Comparison of ENCODE assay signal across 20 cellular contexts in the genomic region with DNA sequence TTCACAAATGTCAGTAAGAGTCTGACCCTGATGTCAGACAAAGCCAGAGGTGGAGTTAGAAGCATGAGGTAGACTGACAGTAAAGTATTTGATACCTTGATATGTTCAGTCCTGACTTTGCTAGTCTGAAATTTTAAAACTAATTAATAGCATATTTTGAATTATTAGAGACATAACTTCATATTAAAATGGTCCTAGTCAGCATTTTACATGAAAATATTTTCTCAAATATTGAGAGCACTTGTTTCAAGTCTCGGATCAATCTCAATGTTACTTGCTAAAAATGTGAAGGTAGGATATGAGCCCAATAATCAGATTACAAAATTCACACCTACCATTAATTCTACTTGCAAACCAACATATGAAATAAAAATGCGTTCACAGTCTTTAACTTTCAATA. TPM values are rescaled to one million over a fixed set of nuclear protein-coding genes. Genes with fewer than 3 reads are reported as not detected.
DNase-seq lines count a peak whose midpoint lies in the region; ATAC-seq, FAIRE-seq and TF ChIP-seq lines count a peak whose summit lies in the region.
"Had no signal": no experiment of that assay in that cellular context is flagged by ENCODE, and none has a peak within 500 bp of the region (broad histone marks: within the 10 kb centered on the region; RNA-seq: fewer than 3 reads in every experiment).

No MANE protein-coding gene starts in this region.

- BruUV-seq in HepG2 (replicated peaks; lab: Mats Ljungman, UMichigan): no TSS peak
- no TSS peak for BruUV-seq in K562 (replicated peaks; lab: Mats Ljungman, UMichigan)

- intact Hi-C loops in HepG2 (cut with micrococcal nuclease; ENCODE audit: unreplicated experiment) (no loop called here), right lobe of liver (cut with DNase I) (no loop called here), K562 (cut with micrococcal nuclease) (no loop called here)

- in situ Hi-C loops in HepG2 (cut with HindIII; ENCODE audit: extremely low pct_ligation_motif_present, low pct_unique_long_range_greater_than_20kb): no loop called here
- in situ Hi-C loops in K562 (cut with MboI): no loop called here

- CTCF ChIA-PET in HepG2 (lab: Yijun Ruan, JAX; ENCODE audit: low intra/inter-chr PET ratio, low total read pairs): no interaction called here
- CTCF ChIA-PET in K562 (lab: Yijun Ruan, JAX; ENCODE audit: low intra/inter-chr PET ratio): no interaction called here

- H3K79me2 ChIP-seq in HepG2 (ENCODE audit: insufficient read depth, low read length) (no peaks in the 10 kb centered on the region), K562 (ENCODE audit: control insufficient read depth, insufficient read depth, low read length) (no peaks in the 10 kb centered on the region)

- TF ChIP-seq EP300 in HepG2 (IDR thresholded peaks at IDR 0.05; ENCODE audit: low read depth in 2 of 2, low read length in 2 of 2): no peak
- no peak for TF ChIP-seq EP300 in HepG2 (CRISPR knock-in tag; IDR thresholded peaks at IDR 0.05; ENCODE audit: borderline replicate concordance)
- no peak for TF ChIP-seq EP300 in K562 (IDR thresholded peaks at IDR 0.05; ENCODE audit: low read length)

- no peak overlapping the region for H3K27ac ChIP-seq in HepG2 (ENCODE audit: extremely low read length, insufficient read depth, low read length)
- H3K27ac ChIP-seq in right lobe of liver: no peak overlapping the region
- H3K27ac ChIP-seq in K562 (ENCODE audit: extremely low read depth, low read depth, low read length): no peak overlapping the region
- H3K27ac ChIP-seq: 22Rv1; BLaER1 treated with 17β-estradiol and CSF1 and Interleukin-3, amounts not matched to agents 10 nM and 100 nM; C4-2B had no signal

- no peak overlapping the region for H3K9ac ChIP-seq in HepG2 (ENCODE audit: insufficient read depth, low read depth, low read length)
- H3K9ac ChIP-seq in K562 (ENCODE audit: insufficient read depth in 1 of 2, low read depth in 2 of 2, low read length in 2 of 2): no peak overlapping the region
- H3K9ac ChIP-seq: BLaER1 treated with 17β-estradiol and CSF1 and Interleukin-3, amounts not matched to agents 10 nM and 100 nM had no signal

- TF ChIP-seq POLR2A in HepG2 (IDR thresholded peaks at IDR 0.05; ENCODE audit: insufficient read depth in 1 of 2, low read depth in 2 of 2, low read length in 2 of 2) (no peak), right lobe of liver (IDR thresholded peaks at IDR 0.05) (no peak), K562 (conservative IDR thresholded peaks at IDR 0.05) (no peak)

- TF ChIP-seq CTCF in HepG2 (CRISPR knock-in tag; IDR thresholded peaks at IDR 0.05) (no peak), right lobe of liver (IDR thresholded peaks at IDR 0.05) (no peak), K562 (IDR thresholded peaks at IDR 0.05 in 2 of 3, conservative IDR thresholded peaks at IDR 0.05 in 1 of 3; ENCODE audit: insufficient read depth in 2 of 3, low read depth in 1 of 3, low read length in 3 of 3) (no peak)

- no peaks in the 10 kb centered on the region for H4K20me1 ChIP-seq in HepG2 (ENCODE audit: insufficient read depth, low read length)
- no peaks in the 10 kb centered on the region for H4K20me1 ChIP-seq in K562 (replicated peaks; ENCODE audit: control insufficient read depth, insufficient read depth, low read length)
- H4K20me1 ChIP-seq: BLaER1 treated with 17β-estradiol and CSF1 and Interleukin-3, amounts not matched to agents 10 nM and 100 nM had no signal

- TF ChIP-seq RAD21 in HepG2 (CRISPR knock-in tag; IDR thresholded peaks at IDR 0.05): no peak
- no peak for TF ChIP-seq RAD21 in K562 (CRISPR knock-in tag; conservative IDR thresholded peaks at IDR 0.05 in 1 of 2, IDR thresholded peaks at IDR 0.05 in 1 of 2)

- ATAC-seq in HepG2 (no peak), right lobe of liver (no peak), K562 (no peak)
- ATAC-seq: CD8-positive, alpha-beta T cell had no signal

- H3K4me2 ChIP-seq in HepG2 (ENCODE audit: low read depth, low read length) (no peak overlapping the region), K562 (ENCODE audit: insufficient read depth, low read length) (no peak overlapping the region)
- H3K4me2 ChIP-seq: BLaER1 treated with 17β-estradiol and CSF1 and Interleukin-3, amounts not matched to agents 10 nM and 100 nM had no signal

- no peaks in the 10 kb centered on the region for H3K36me3 ChIP-seq in HepG2 (replicated peaks in 1 of 2; ENCODE audit: control insufficient read depth in 1 of 2, insufficient read depth in 2 of 2, low read length in 2 of 2)
- no peaks in the 10 kb centered on the region for H3K36me3 ChIP-seq in right lobe of liver
- H3K36me3 ChIP-seq in K562 (ENCODE audit: control insufficient read depth, insufficient read depth, low read length): no peaks in the 10 kb centered on the region
- H3K36me3 ChIP-seq: BLaER1 treated with 17β-estradiol and CSF1 and Interleukin-3, amounts not matched to agents 10 nM and 100 nM had no signal

- 0 out of 2 replicates have a peak, but pooled peaks cover 4% of the 10 kb centered on the region for H3K9me3 ChIP-seq in HepG2 (ENCODE audit: low read length)
- H3K9me3 ChIP-seq in right lobe of liver: no peaks in the 10 kb centered on the region
- H3K9me3 ChIP-seq in K562 (replicated peaks; ENCODE audit: control insufficient read depth, insufficient read depth, low read depth, low read length): no peaks in the 10 kb centered on the region
- H3K9me3 ChIP-seq: BLaER1 treated with 17β-estradiol and CSF1 and Interleukin-3, amounts not matched to agents 10 nM and 100 nM; Caco-2 had no signal

- no peak overlapping the region for H3K4me3 ChIP-seq in HepG2 (replicated peaks in 1 of 3; ENCODE audit: insufficient read depth in 1 of 3, low read depth in 2 of 3, low read length in 3 of 3)
- H3K4me3 ChIP-seq in right lobe of liver: no peak overlapping the region
- no peak overlapping the region for H3K4me3 ChIP-seq in K562
- H3K4me3 ChIP-seq: BLaER1 treated with 17β-estradiol and CSF1 and Interleukin-3, amounts not matched to agents 10 nM and 100 nM had no signal

- 1% methylated on average over 2 of the region's 2 CpGs for WGBS in HepG2 (ENCODE audit: low lambda C conversion rate)
- 37% methylated on average over 2 of the region's 2 CpGs for WGBS in right lobe of liver (ENCODE audit: insufficient coverage, low coverage, low lambda C conversion rate, missing lambda C conversion rate)
- 3% methylated on average over 2 of the region's 2 CpGs for WGBS in K562 (ENCODE audit: insufficient coverage, low coverage, missing lambda C conversion rate)

- FAIRE-seq in HepG2 (lab: Jason Lieb, UNC): no peak
- FAIRE-seq in K562 (lab: Jason Lieb, UNC): no peak
- FAIRE-seq: D721Med, G401.6, GM12891, GM19239 had no signal

- no peaks in the 10 kb centered on the region for H3K9me1 ChIP-seq in K562 (ENCODE audit: control insufficient read depth, insufficient read depth, low read length)

- no peak for DNase-seq in HepG2 (ENCODE audit: low spot score)
- DNase-seq in right lobe of liver: no peak
- no peak for DNase-seq in K562 (ENCODE audit: extremely low read depth in 1 of 4, low spot score in 3 of 4)
- no peak for DNase-seq in NCI-H69 (lab: John Stamatoyannopoulos, UW)
- no peak for DNase-seq in AG20443 (ENCODE audit: low spot score)
- DNase-seq: ACHN; AML-193; Caco-2; Calu3; CD4-positive, alpha-beta T cell; CD8-positive, alpha-beta T cell; DMS79 treated with DMSO at 0.1 percent for 48 hours; GF-D8 had no signal

- H2AFZ ChIP-seq in HepG2 (ENCODE audit: low read length) (no peak overlapping the region), K562 (ENCODE audit: low read depth, low read length) (no peak overlapping the region)

- POLR2A ChIA-PET in HepG2 (lab: Yijun Ruan, JAX) (no interaction called here), K562 (lab: Yijun Ruan, JAX) (no interaction called here)

- no peaks in the 10 kb centered on the region for H3K4me1 ChIP-seq in HepG2 (ENCODE audit: insufficient read depth, low read length)
- H3K4me1 ChIP-seq in right lobe of liver: no peaks in the 10 kb centered on the region
- no peaks in the 10 kb centered on the region for H3K4me1 ChIP-seq in K562 (replicated peaks in 1 of 2; ENCODE audit: control insufficient read depth in 2 of 2, insufficient read depth in 2 of 2, low read length in 2 of 2)
- H3K4me1 ChIP-seq: BLaER1 treated with 17β-estradiol and CSF1 and Interleukin-3, amounts not matched to agents 10 nM and 100 nM; Caco-2 had no signal

- no peaks in the 10 kb centered on the region; a peak in 1 of 5 replicates for H3K27me3 ChIP-seq in HepG2 (ENCODE audit: control insufficient read depth in 1 of 2, insufficient read depth in 2 of 2, low read length in 2 of 2)
- no peaks in the 10 kb centered on the region for H3K27me3 ChIP-seq in right lobe of liver
- H3K27me3 ChIP-seq in K562 (ENCODE audit: control insufficient read depth in 2 of 2, insufficient read depth in 2 of 2, low read length in 2 of 2): no peaks in the 10 kb centered on the region
- H3K27me3 ChIP-seq: BLaER1 treated with 17β-estradiol and CSF1 and Interleukin-3, amounts not matched to agents 10 nM and 100 nM had no signal

RNA-seq across cellular contexts. Expression of gene TTC14, which starts 58.1 kb away (rescaled TPM):
- total RNA-seq in HepG2 (2016; rRNA removed; fragmentation: Illumina TruSeq; extraction: Trizol) (26.3 and 35.9 TPM in 2 replicates), right lobe of liver (10 to 100 TPM; 12.5 to 22.1 (median 20.3) TPM), K562 (2014; rRNA removed) (16.2 and 17.7 TPM in 2 replicates), K562 (2014; rRNA removed; fragmentation: Illumina TruSeq; extraction: Trizol) (31.3 and 32.6 TPM in 2 replicates), K562 (2015; rRNA removed; fragmentation: Illumina TruSeq; extraction: Trizol) (25.9 and 27.0 TPM in 2 replicates), K562 (2021) (33.2 and 35.4 TPM in 2 replicates)
- 2.7 and 3.8 TPM in 2 replicates for total RNA-seq in HepG2 (2016; cell fraction: cytosol; rRNA removed; fragmentation: Illumina TruSeq; extraction: Trizol; ENCODE audit: low read depth)
- total RNA-seq in HepG2 (2016; cell fraction: insoluble cytoplasmic fraction; rRNA removed; fragmentation: Illumina TruSeq; extraction: Trizol): 23.5 and 37.8 TPM in 2 replicates
- total RNA-seq in HepG2 (2016; cell fraction: membrane; rRNA removed; fragmentation: Illumina TruSeq; extraction: Trizol): 7.2 and 8.9 TPM in 2 replicates
- 64.5 and 65.2 TPM in 2 replicates for total RNA-seq in HepG2 (2016; cell fraction: nucleus; rRNA removed; fragmentation: Illumina TruSeq; extraction: Trizol)
- polyA plus RNA-seq in HepG2 (2011; rRNA removed) (18.8 and 28.1 TPM in 2 replicates), K562 (2011; rRNA removed) (50.6 and 61.9 TPM in 2 replicates), K562 (2014; fragmentation: Illumina TruSeq; extraction: Trizol) (20.4 and 22.6 TPM in 2 replicates), K562 (2014; fragmentation: Nextera tagmentation; extraction: Ambion mirVana) (10 to 100 TPM in 1 of 2 experiments, 1 to 10 TPM in 1; 10.0 to 11.3 TPM), K562 (2014; rRNA removed) (26.1 and 33.3 TPM in 2 replicates)
- 13.6 and 19.3 TPM in 2 replicates for polyA plus RNA-seq in HepG2 (2011; cell fraction: cytosol; rRNA removed)
- polyA plus RNA-seq in HepG2 (2011; cell fraction: nucleus; rRNA removed): 23.7 and 24.7 TPM in 2 replicates
- 21.5 and 23.5 TPM in 2 replicates for polyA plus RNA-seq in HepG2 (2012)
- 1.6 and 2.8 TPM in 2 replicates for polyA plus RNA-seq in HepG2 (2016; cell fraction: cytosol; fragmentation: Illumina TruSeq; extraction: Trizol; ENCODE audit: low read depth)
- polyA plus RNA-seq in HepG2 (2016; cell fraction: insoluble cytoplasmic fraction; fragmentation: Illumina TruSeq; extraction: Trizol; ENCODE audit: low read depth): 16.4 and 17.9 TPM in 2 replicates
- polyA plus RNA-seq in HepG2 (2016; cell fraction: membrane; fragmentation: Illumina TruSeq; extraction: Trizol; ENCODE audit: low read depth): 3.4 and 4.4 TPM in 2 replicates
- 48.3 and 52.7 TPM in 2 replicates for polyA plus RNA-seq in HepG2 (2016; cell fraction: nucleus; fragmentation: Illumina TruSeq; extraction: Trizol; ENCODE audit: insufficient read depth, low read depth)
- 33.6 and 39.7 TPM in 2 replicates for polyA minus RNA-seq in HepG2 (2011; rRNA and poly(A)+ RNA removed; ENCODE audit: low replicate concordance)
- 17.1 and 30.7 TPM in 2 replicates for polyA minus RNA-seq in HepG2 (2011; cell fraction: cytosol; rRNA and poly(A)+ RNA removed)
- polyA minus RNA-seq in HepG2 (2011; cell fraction: nucleus; rRNA and poly(A)+ RNA removed): 115 and 117 TPM in 2 replicates
- 83.6 and 251 TPM in 2 replicates for total RNA-seq in K562 (2011; cell fraction: chromatin; rRNA removed; ENCODE audit: low replicate concordance)
- 50.7 and 58.5 TPM in 2 replicates for total RNA-seq in K562 (2011; cell fraction: nucleolus; rRNA removed)
- total RNA-seq in K562 (2011; cell fraction: nucleoplasm; rRNA removed): 52.1 and 67.0 TPM in 2 replicates
- polyA plus RNA-seq in K562 (2011; cell fraction: cytosol; rRNA removed): 4.5 and 12.1 TPM in 2 replicates
- polyA plus RNA-seq in K562 (2011; cell fraction: nucleus; rRNA removed): 118 and 143 TPM in 2 replicates
- 14.7 and 27.4 TPM in 2 replicates for polyA plus RNA-seq in K562 (2012)
- 81.0 and 87.7 TPM in 2 replicates for polyA minus RNA-seq in K562 (2011; rRNA and poly(A)+ RNA removed)
- 13.7 and 27.6 TPM in 2 replicates for polyA minus RNA-seq in K562 (2011; cell fraction: cytosol; rRNA and poly(A)+ RNA removed)
- polyA minus RNA-seq in K562 (2011; cell fraction: nucleus; rRNA and poly(A)+ RNA removed): 148 and 160 TPM in 2 replicates

Comparison
In these comparisons a context has a peak if more than half of its experiments do, and no peak if none do; other contexts are left out.
1. Of the 241 proteins assayed by ChIP-seq in both HepG2 and K562: peak only in HepG2: none; only in K562: MAFG; in both: MAFF and MAFK; in neither: 238.